Comparison of ENCODE assay signal across 15 cellular contexts in genomic region chr2:233798335-233799086, GRCh38. TPM values are rescaled to one million over a fixed set of nuclear protein-coding genes. Genes with fewer than 3 reads are reported as not detected.
"Had no signal": no experiment of that assay in that cellular context is flagged by ENCODE, and none has a peak within 500 bp of the region (broad histone marks: within the 10 kb centered on the region; RNA-seq: fewer than 3 reads in every experiment).

No MANE protein-coding gene starts in this region.

- H3K36me3 ChIP-seq: esophagus muscularis mucosa, left ventricle myocardium inferior, right lobe of liver, tibial artery had no signal

- H3K27me3 ChIP-seq: esophagus muscularis mucosa, right lobe of liver, tibial artery had no signal

- H3K4me3 ChIP-seq: dorsolateral prefrontal cortex, esophagus muscularis mucosa, left ventricle myocardium inferior, psoas muscle, right lobe of liver, tibial artery had no signal

- H3K27ac Mint-ChIP-seq: nephron, T-cell had no signal

- H3K27ac ChIP-seq: dorsolateral prefrontal cortex, esophagus muscularis mucosa, left ventricle myocardium inferior, psoas muscle, right lobe of liver, tibial artery had no signal

- DNase-seq: activated CD4-positive, alpha-beta T cell treated with anti-CD3 and anti-CD28 coated beads, Interleukin-2, amount 50 U/mL, for 4 hours; activated naive CD4-positive, alpha-beta T cell treated with anti-CD3 and anti-CD28 coated beads, Interleukin-2, amount 50 U/mL, for 16 hours; left ventricle myocardium inferior; nucleus accumbens; psoas muscle; right lobe of liver; SK-N-SH; T-helper 9 cell had no signal

- H3K4me1 Mint-ChIP-seq: nephron, T-cell had no signal

- ATAC-seq: psoas muscle, right lobe of liver, T-cell had no signal

- H3K4me3 Mint-ChIP-seq: nephron, T-cell had no signal

- H3K36me3 Mint-ChIP-seq: T-cell had no signal

- H3K4me1 ChIP-seq: esophagus muscularis mucosa, left ventricle myocardium inferior, psoas muscle, right lobe of liver, tibial artery had no signal

- H3K9me3 ChIP-seq: esophagus muscularis mucosa, left ventricle myocardium inferior, psoas muscle, right lobe of liver, SK-N-SH, tibial artery had no signal

RNA-seq across cellular contexts. Expression of gene MROH2A, which starts 20.4 kb away (rescaled TPM):
- total RNA-seq: astrocyte, chondrocyte, esophagus muscularis mucosa, left ventricle myocardium inferior, psoas muscle, T-cell had no signal
- polyA plus RNA-seq: psoas muscle had no signal

RNA-seq across cellular contexts. Expression of gene UGT1A1, which starts 38.4 kb away (rescaled TPM):
- total RNA-seq: astrocyte, chondrocyte, dorsolateral prefrontal cortex, esophagus muscularis mucosa, left ventricle myocardium inferior, psoas muscle, T-cell had no signal
- polyA plus RNA-seq: SK-N-SH had no signal

RNA-seq across cellular contexts. Expression of gene HJURP, which starts 55.8 kb away (rescaled TPM):
- total RNA-seq: psoas muscle had no signal
